ENCODE assay signal across 21 cellular contexts in genomic region chr2:162608901-162609300, GRCh38.
DNase-seq lines count a peak whose midpoint lies in the region; ATAC-seq, FAIRE-seq and TF ChIP-seq lines count a peak whose summit lies in the region.
"Had no signal": no experiment of that assay in that cellular context is flagged by ENCODE, and none has a peak within 500 bp of the region (broad histone marks: within the 10 kb centered on the region; RNA-seq: fewer than 3 reads in every experiment).

No MANE protein-coding gene starts in this region.

- no peak overlapping the region for H3K27ac ChIP-seq in A549
- H3K27ac ChIP-seq in IMR-90 (ENCODE audit: insufficient read depth, low read length): no peak overlapping the region
- no peak overlapping the region for H3K27ac ChIP-seq in H1 (ENCODE audit: low read depth, low read length)
- H3K27ac ChIP-seq: BLaER1 treated with 17β-estradiol and CSF1 and Interleukin-3, amounts not matched to agents 10 nM and 100 nM; C4-2B had no signal

- BruUV-seq in IMR-90 (replicated peaks; lab: Mats Ljungman, UMichigan): no TSS peak

- no peak overlapping the region for H3K14ac ChIP-seq in IMR-90 (replicated peaks; ENCODE audit: low read depth, low read length)
- H3K14ac ChIP-seq in H1 (ENCODE audit: insufficient read length): no peak overlapping the region

- H4K5ac ChIP-seq in IMR-90 (ENCODE audit: low read depth, low read length) (no peak overlapping the region), H1 (ENCODE audit: insufficient read length, low read depth, low read length) (no peak overlapping the region)

- H2AK9ac ChIP-seq in IMR-90 (replicated peaks; ENCODE audit: low read depth, low read length, poor library complexity): no peak overlapping the region

- H2AFZ ChIP-seq in IMR-90 (replicated peaks; ENCODE audit: low read length, poor library complexity) (no peak overlapping the region), H1 (ENCODE audit: low read length) (no peak overlapping the region)

- no peak overlapping the region for H2BK15ac ChIP-seq in IMR-90 (ENCODE audit: low read depth, low read length)
- no peak overlapping the region for H2BK15ac ChIP-seq in H1 (ENCODE audit: low read length)

- H3K27me3 ChIP-seq in IMR-90 (ENCODE audit: control insufficient read depth, insufficient read depth, low read length) (no peaks in the 10 kb centered on the region), H1 (replicated peaks in 1 of 4; ENCODE audit: control insufficient read depth in 3 of 4, extremely low read depth in 1 of 4, insufficient read depth in 3 of 4, low read length in 3 of 4) (no peaks in the 10 kb centered on the region)
- H3K27me3 ChIP-seq: BLaER1 treated with 17β-estradiol and CSF1 and Interleukin-3, amounts not matched to agents 10 nM and 100 nM had no signal

- H2BK12ac ChIP-seq in H1 (ENCODE audit: low read depth, low read length): no peak overlapping the region

- no peak overlapping the region for H3K4me2 ChIP-seq in A549
- H3K4me2 ChIP-seq in IMR-90 (ENCODE audit: low read depth, low read length): no peak overlapping the region
- no peak overlapping the region for H3K4me2 ChIP-seq in H1 (ENCODE audit: insufficient read depth in 1 of 2, low read depth in 2 of 2, low read length in 2 of 2)
- H3K4me2 ChIP-seq: BLaER1 treated with 17β-estradiol and CSF1 and Interleukin-3, amounts not matched to agents 10 nM and 100 nM had no signal

- no peak overlapping the region for H3K4ac ChIP-seq in IMR-90 (ENCODE audit: low read depth, low read length)
- H3K4ac ChIP-seq in H1 (replicated peaks; ENCODE audit: insufficient read length, low read depth, low read length): no peak overlapping the region

- H3K4me3 ChIP-seq in A549: no peak overlapping the region
- no peak overlapping the region for H3K4me3 ChIP-seq in IMR-90 (ENCODE audit: insufficient read depth, low read depth, low read length)
- no peak overlapping the region for H3K4me3 ChIP-seq in H1 (ENCODE audit: extremely low read depth in 1 of 4, insufficient read depth in 2 of 4, low read depth in 3 of 4, low read length in 4 of 4)
- H3K4me3 ChIP-seq: BLaER1 treated with 17β-estradiol and CSF1 and Interleukin-3, amounts not matched to agents 10 nM and 100 nM had no signal

- H3K23ac ChIP-seq in IMR-90 (ENCODE audit: low read depth, low read length) (no peak overlapping the region), H1 (ENCODE audit: insufficient read length) (no peak overlapping the region)

- H3K79me1 ChIP-seq in IMR-90 (ENCODE audit: low read depth in 1 of 2, low read length in 2 of 2): no peaks in the 10 kb centered on the region
- no peaks in the 10 kb centered on the region for H3K79me1 ChIP-seq in H1 (ENCODE audit: low read depth, low read length)

- TF ChIP-seq EP300 in A549 (IDR thresholded peaks at IDR 0.05): no peak
- no peak for TF ChIP-seq EP300 in H1 (IDR thresholded peaks at IDR 0.05; ENCODE audit: borderline replicate concordance in 1 of 2, low read depth in 2 of 2, low read length in 2 of 2)

- H3K9me3 ChIP-seq in A549 (no peaks in the 10 kb centered on the region), IMR-90 (ENCODE audit: control insufficient read depth, insufficient read depth, low read length) (no peaks in the 10 kb centered on the region), H1 (ENCODE audit: insufficient read depth in 2 of 2, low read depth in 1 of 2, low read length in 1 of 2) (no peaks in the 10 kb centered on the region)
- H3K9me3 ChIP-seq: BLaER1 treated with 17β-estradiol and CSF1 and Interleukin-3, amounts not matched to agents 10 nM and 100 nM; Caco-2 had no signal

- H4K8ac ChIP-seq in IMR-90 (ENCODE audit: low read depth in 2 of 2, low read length in 2 of 2): no peak overlapping the region
- H4K8ac ChIP-seq in H1 (ENCODE audit: extremely low read depth, insufficient read depth, low read length): no peak overlapping the region

- no peak overlapping the region for H3K9ac ChIP-seq in IMR-90 (ENCODE audit: low read depth, low read length)
- H3K9ac ChIP-seq in H1 (replicated peaks in 1 of 4; ENCODE audit: extremely low read depth in 1 of 4, low read depth in 3 of 4, low read length in 3 of 4): no peak overlapping the region
- H3K9ac ChIP-seq: BLaER1 treated with 17β-estradiol and CSF1 and Interleukin-3, amounts not matched to agents 10 nM and 100 nM had no signal

- FAIRE-seq in A549 (lab: Jason Lieb, UNC): no peak
- no peak for FAIRE-seq in H1 (lab: Jason Lieb, UNC)
- FAIRE-seq: A204.1, D721Med, G401.6, GM12891, GM19239 had no signal

- 65% methylated on average over 3 of the region's 3 CpGs for WGBS in A549 (ENCODE audit: missing lambda C conversion rate)
- WGBS in IMR-90 (ENCODE audit: extremely low coverage in 2 of 2, insufficient read length in 1 of 2), 2 experiments: no CpG with 5 or more reads among the region's 3 CpGs
- 90% methylated on average over 3 of the region's 3 CpGs; no CpG with 5 or more reads in 1 of the 2 experiments for WGBS in H1 (ENCODE audit: extremely low coverage in 1 of 2, insufficient coverage in 1 of 2, insufficient read length in 1 of 2, insufficient replicate concordance in 2 of 2, low coverage in 1 of 2, low lambda C conversion rate in 2 of 2, missing lambda C conversion rate in 1 of 2), 2 experiments

- POLR2A ChIA-PET in A549 (lab: Yijun Ruan, JAX): no interaction called here
- POLR2A ChIA-PET in IMR-90 (lab: Charles Lee; ENCODE audit: unreplicated experiment): no interaction called here
- POLR2A ChIA-PET in H1 (lab: Charles Lee; ENCODE audit: partially characterized antibody): no interaction called here

- H3K79me2 ChIP-seq in H1 (ENCODE audit: control insufficient read depth in 1 of 2, insufficient read depth in 2 of 2, low read length in 2 of 2): no peaks in the 10 kb centered on the region

- no peak overlapping the region for H2AK5ac ChIP-seq in IMR-90 (ENCODE audit: low read depth, low read length)
- H2AK5ac ChIP-seq in H1 (ENCODE audit: low read depth, low read length): no peak overlapping the region

- in situ Hi-C loops in IMR-90 (cut with MboI; ENCODE audit: low sequenced_read_pairs): no loop called here

- TF ChIP-seq RAD21 in A549 (conservative IDR thresholded peaks at IDR 0.05 in 1 of 2, IDR thresholded peaks at IDR 0.05 in 1 of 2): no peak
- no peak for TF ChIP-seq RAD21 in IMR-90 (IDR thresholded peaks at IDR 0.05; ENCODE audit: low read length)
- no peak for TF ChIP-seq RAD21 in H1 (IDR thresholded peaks at IDR 0.05 in 1 of 2, conservative IDR thresholded peaks at IDR 0.05 in 1 of 2; ENCODE audit: low read depth in 2 of 2, low read length in 2 of 2)

- H3K4me1 ChIP-seq in A549 (no peaks in the 10 kb centered on the region), IMR-90 (ENCODE audit: control insufficient read depth, insufficient read depth, low read length) (no peaks in the 10 kb centered on the region), H1 (replicated peaks in 1 of 4; ENCODE audit: control insufficient read depth in 3 of 4, insufficient read depth in 4 of 4, low read length in 3 of 4) (peaks cover 0 to 6% (median 2%) of the 10 kb centered on the region in 4 experiments; a peak in 2 of 7 replicates)
- H3K4me1 ChIP-seq: BLaER1 treated with 17β-estradiol and CSF1 and Interleukin-3, amounts not matched to agents 10 nM and 100 nM; Caco-2 had no signal

- no peaks in the 10 kb centered on the region for H4K20me1 ChIP-seq in IMR-90 (ENCODE audit: insufficient read depth, low read length)
- no peaks in the 10 kb centered on the region for H4K20me1 ChIP-seq in H1 (replicated peaks in 1 of 2; ENCODE audit: control insufficient read depth in 1 of 2, insufficient read depth in 2 of 2, low read length in 2 of 2)
- H4K20me1 ChIP-seq: BLaER1 treated with 17β-estradiol and CSF1 and Interleukin-3, amounts not matched to agents 10 nM and 100 nM had no signal

- H2BK20ac ChIP-seq in IMR-90 (ENCODE audit: low read depth, low read length) (no peak overlapping the region), H1 (ENCODE audit: low read length) (no peak overlapping the region)

- no peak overlapping the region for H3K18ac ChIP-seq in IMR-90 (ENCODE audit: low read depth, low read length)
- no peak overlapping the region for H3K18ac ChIP-seq in H1 (ENCODE audit: extremely low read depth, low read length)

- no peak for TF ChIP-seq CTCF in A549 (IDR thresholded peaks at IDR 0.05)
- TF ChIP-seq CTCF in IMR-90 (conservative IDR thresholded peaks at IDR 0.05; ENCODE audit: low read depth, low read length): no peak
- TF ChIP-seq CTCF in H1 (IDR thresholded peaks at IDR 0.05; ENCODE audit: control extremely low read depth in 1 of 3, insufficient read depth in 1 of 3, low read depth in 1 of 3, low read length in 3 of 3): no peak

- no peak overlapping the region for H2BK5ac ChIP-seq in IMR-90 (ENCODE audit: low read depth, low read length, poor library complexity, severe bottlenecking)
- H2BK5ac ChIP-seq in H1 (ENCODE audit: low read depth, low read length): no peak overlapping the region

- H3K36me3 ChIP-seq in IMR-90 (ENCODE audit: control insufficient read depth, insufficient read depth, low read length): no peaks in the 10 kb centered on the region
- no peaks in the 10 kb centered on the region for H3K36me3 ChIP-seq in H1 (ENCODE audit: control insufficient read depth in 2 of 4, insufficient read depth in 4 of 4, low read length in 3 of 4)
- H3K36me3 ChIP-seq: BLaER1 treated with 17β-estradiol and CSF1 and Interleukin-3, amounts not matched to agents 10 nM and 100 nM had no signal

- intact Hi-C loops in IMR-90 (cut with micrococcal nuclease) (no loop called here), sciatic nerve (cut with DNase I) (no loop called here)

- H4K91ac ChIP-seq in IMR-90 (ENCODE audit: insufficient read depth, low read depth, low read length): no peak overlapping the region
- H4K91ac ChIP-seq in H1 (replicated peaks; ENCODE audit: insufficient read length, low read length): no peak overlapping the region

- no peak overlapping the region for H2BK120ac ChIP-seq in IMR-90 (ENCODE audit: low read depth, low read length)
- H2BK120ac ChIP-seq in H1 (replicated peaks; ENCODE audit: low read depth, low read length): no peak overlapping the region

- H3K56ac ChIP-seq in IMR-90 (ENCODE audit: extremely low read depth, insufficient read depth, low read length) (no peak overlapping the region), H1 (replicated peaks; ENCODE audit: insufficient read length, low read depth, low read length) (no peak overlapping the region)

- H3K23me2 ChIP-seq in H1 (ENCODE audit: low read depth, low read length): no peaks in the 10 kb centered on the region

- CTCF ChIA-PET in A549 (lab: Yijun Ruan, JAX): no interaction called here
- CTCF ChIA-PET in IMR-90 (lab: Yijun Ruan, JAX): no interaction called here
- CTCF ChIA-PET in H1 (lab: Charles Lee; ENCODE audit: partially characterized antibody): no interaction called here

- no peak for TF ChIP-seq POLR2A in A549 (IDR thresholded peaks at IDR 0.05; ENCODE audit: low read length)
- TF ChIP-seq POLR2A in IMR-90 (IDR thresholded peaks at IDR 0.05; ENCODE audit: low read depth, low read length): no peak
- TF ChIP-seq POLR2A in H1 (IDR thresholded peaks at IDR 0.05; ENCODE audit: control extremely low read depth in 1 of 2, low read depth in 2 of 2, low read length in 2 of 2): no peak

- DNase-seq in A549 (ENCODE audit: low read depth in 1 of 2, low spot score in 1 of 2): no peak
- no peak for DNase-seq in IMR-90
- DNase-seq in H1 (ENCODE audit: low read depth in 1 of 2, low spot score in 2 of 2): no peak
- no peak for DNase-seq in sciatic nerve (ENCODE audit: low spot score)
- no peak for DNase-seq in NCI-H524 (lab: John Stamatoyannopoulos, UW)
- DNase-seq: 8988T; AML-193; Caco-2; Calu3; CD4-positive, alpha-beta T cell; CD8-positive, alpha-beta T cell; DMS79 treated with DMSO at 0.1 percent for 48 hours; GF-D8 had no signal

- dilution Hi-C loops in IMR-90 (cut with HindIII; ENCODE audit: low sequenced_read_pairs, unreplicated experiment): no loop called here

- H3K9me1 ChIP-seq in IMR-90 (ENCODE audit: insufficient read depth, low read length): no peaks in the 10 kb centered on the region

- ATAC-seq in A549 (no peak), IMR-90 (ENCODE audit: low read depth) (no peak), sciatic nerve (no peak), HG03095 (IDR thresholded peaks at IDR 0.05; ENCODE audit: unreplicated experiment) (no peak)
- ATAC-seq: CD8-positive, alpha-beta T cell had no signal

Comparison
In these comparisons a context has a peak if more than half of its experiments do, and no peak if none do; other contexts are left out.
1. Of the 18 proteins assayed by ChIP-seq in both H1 and A549: peak only in H1: none; only in A549: none; in both: MAFK; in neither: 17.